8 cellular contexts compared by ENCODE assay signal in the genomic region with DNA sequence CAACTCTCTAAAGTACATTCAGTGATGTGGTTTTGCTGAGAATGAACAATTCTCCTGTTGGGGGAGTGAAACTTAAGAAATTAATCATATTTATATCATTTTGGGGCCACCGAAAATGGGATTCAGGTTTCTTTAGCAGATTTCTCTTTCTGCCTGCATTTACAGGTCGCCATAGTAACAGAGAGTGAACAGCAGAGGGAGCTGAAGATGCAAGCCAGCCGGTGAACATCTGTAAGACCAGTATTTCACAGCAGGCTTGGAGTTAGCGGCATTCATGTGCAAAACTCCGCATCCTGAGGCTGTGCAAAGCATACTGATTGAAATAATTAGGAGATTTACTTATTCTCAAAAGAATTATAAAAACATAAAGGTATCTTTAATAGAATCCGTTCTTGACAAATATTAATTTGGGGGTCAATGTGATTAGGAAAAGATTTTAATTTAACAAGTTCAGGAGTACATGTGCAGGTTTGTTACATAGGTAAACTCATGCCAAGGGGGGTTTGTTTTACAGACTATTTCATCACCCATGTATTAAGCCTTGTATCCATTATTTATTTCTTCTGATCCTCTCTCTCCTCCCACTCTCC. TPM values are rescaled to one million over a fixed set of nuclear protein-coding genes. Genes with fewer than 3 reads are reported as not detected.
A peak's percentile ranks its signal among the peaks of the same experiment; 100 is the strongest.
DNase-seq lines count a peak whose midpoint lies in the region; ATAC-seq, FAIRE-seq and TF ChIP-seq lines count a peak whose summit lies in the region.

No MANE protein-coding gene starts in this region.

- WGBS in prostate gland, result 6% methylated on average over 6 of the region's 6 CpGs

- in situ Hi-C loops in KBM-7 (cut with MboI; ENCODE audit: low pct_unique_long_range_greater_than_20kb, low sequenced_read_pairs), result no loop called here

- H3K27me3 ChIP-seq in prostate gland (replicated peaks; ENCODE audit: insufficient read depth), result no peaks in the 10 kb centered on the region

- TF ChIP-seq CTCF in glutamatergic neuron (IDR thresholded peaks at IDR 0.05; ENCODE audit: partially characterized antibody, unreplicated experiment) (peak; percentile 70), prostate gland (IDR thresholded peaks at IDR 0.05) (peak in 3 of 4 experiments; percentile 63 to 64 (median 63))

- no peaks in the 10 kb centered on the region for H3K36me3 ChIP-seq in prostate gland

- H3K36me3 Mint-ChIP-seq in activated naive CD4-positive, alpha-beta T cell treated with anti-CD3 and anti-CD28 coated beads for 36 hours (ENCODE audit: low read depth), result no peaks in the 10 kb centered on the region
- no peaks in the 10 kb centered on the region for H3K36me3 Mint-ChIP-seq in glutamatergic neuron (ENCODE audit: unreplicated experiment)

- no peak overlapping the region for H3K27ac ChIP-seq in prostate gland

- no peaks in the 10 kb centered on the region for H3K9me3 ChIP-seq in prostate gland

- no peak for TF ChIP-seq POLR2A in prostate gland (IDR thresholded peaks at IDR 0.05)
- no peak for TF ChIP-seq POLR2A in H54 (IDR thresholded peaks at IDR 0.05; ENCODE audit: low read depth, low read length)

- H3K4me1 Mint-ChIP-seq in activated naive CD4-positive, alpha-beta T cell treated with anti-CD3 and anti-CD28 coated beads for 36 hours (ENCODE audit: low read depth), result peaks cover 7% of the 10 kb centered on the region
- no peaks in the 10 kb centered on the region for H3K4me1 Mint-ChIP-seq in glutamatergic neuron (ENCODE audit: low read depth, unreplicated experiment)

- CTCF ChIA-PET in activated naive CD4-positive, alpha-beta T cell treated with anti-CD3 and anti-CD28 coated beads for 36 hours (lab: Charles Lee), result interaction anchor here (0.6 to 6.4 kb wide), 11 partner anchors 10 to 150 kb away, joined by 3 to 66 read pairs (median 4); no protein-coding TSS in a partner anchor

- intact Hi-C loops in activated naive CD4-positive, alpha-beta T cell treated with anti-CD3 and anti-CD28 coated beads for 36 hours (cut with micrococcal nuclease), result loop anchor here (1.0 to 5.0 kb wide), 11 partner anchors 12 to 951 kb away; partner anchors contain the start of genes HSF2, PKIB and SERINC1
- intact Hi-C loops in prostate gland (cut with DNase I), result loop anchor here (5.0 kb wide), 1 partner anchor 151 kb away; no protein-coding TSS in a partner anchor

- no peaks in the 10 kb centered on the region for H3K4me1 ChIP-seq in prostate gland (replicated peaks)

- peaks cover 3% of the 10 kb centered on the region for H3K27me3 Mint-ChIP-seq in activated naive CD4-positive, alpha-beta T cell treated with anti-CD3 and anti-CD28 coated beads for 36 hours (ENCODE audit: low read depth)
- H3K27me3 Mint-ChIP-seq in glutamatergic neuron (ENCODE audit: unreplicated experiment), result no peaks in the 10 kb centered on the region

- no peaks in the 10 kb centered on the region for H3K9me3 Mint-ChIP-seq in activated naive CD4-positive, alpha-beta T cell treated with anti-CD3 and anti-CD28 coated beads for 36 hours
- H3K9me3 Mint-ChIP-seq in glutamatergic neuron (ENCODE audit: unreplicated experiment), result peaks cover 1% of the 10 kb centered on the region

- H3K4me3 ChIP-seq in prostate gland, result no peak overlapping the region

- peak; percentile 45 for DNase-seq in GDM1 (lab: John Stamatoyannopoulos, UW)
- peak; percentile 64 for DNase-seq in KBM-7
- DNase-seq in SHP77 treated with DMSO at 0.1 percent for 48 hours (lab: John Stamatoyannopoulos, UW), result peak; percentile 8
- peak; percentile 79 for DNase-seq in activated naive CD4-positive, alpha-beta T cell treated with anti-CD3 and anti-CD28 coated beads for 36 hours
- DNase-seq in glutamatergic neuron, result peak; percentile 49
- peak; percentile 46 for DNase-seq in prostate gland (ENCODE audit: low spot score)
- DNase-seq in H54 (ENCODE audit: insufficient read length, low spot score), result no peak

- ATAC-seq in GM21786 (IDR thresholded peaks at IDR 0.05; ENCODE audit: unreplicated experiment), result peak; percentile 100

- H3K27ac Mint-ChIP-seq in activated naive CD4-positive, alpha-beta T cell treated with anti-CD3 and anti-CD28 coated beads for 36 hours, result no peak overlapping the region
- H3K27ac Mint-ChIP-seq in glutamatergic neuron (ENCODE audit: unreplicated experiment), result no peak overlapping the region

- FAIRE-seq in H54 (lab: Jason Lieb, UNC), result no peak

- H3K4me3 Mint-ChIP-seq in activated naive CD4-positive, alpha-beta T cell treated with anti-CD3 and anti-CD28 coated beads for 36 hours, result no peak overlapping the region
- H3K4me3 Mint-ChIP-seq in glutamatergic neuron (ENCODE audit: unreplicated experiment), result no peak overlapping the region

RNA-seq across cellular contexts. Expression of gene HSF2, which starts 17.9 kb away (rescaled TPM):
- total RNA-seq in activated naive CD4-positive, alpha-beta T cell treated with anti-CD3 and anti-CD28 coated beads for 36 hours, result 10 to 100 TPM; 22.0 to 27.0 TPM
- total RNA-seq in glutamatergic neuron (ENCODE audit: unreplicated experiment) (25.4 TPM), prostate gland (10 to 100 TPM; 13.8 to 59.5 TPM)
